8 cellular contexts compared by ENCODE assay signal in the genomic region with DNA sequence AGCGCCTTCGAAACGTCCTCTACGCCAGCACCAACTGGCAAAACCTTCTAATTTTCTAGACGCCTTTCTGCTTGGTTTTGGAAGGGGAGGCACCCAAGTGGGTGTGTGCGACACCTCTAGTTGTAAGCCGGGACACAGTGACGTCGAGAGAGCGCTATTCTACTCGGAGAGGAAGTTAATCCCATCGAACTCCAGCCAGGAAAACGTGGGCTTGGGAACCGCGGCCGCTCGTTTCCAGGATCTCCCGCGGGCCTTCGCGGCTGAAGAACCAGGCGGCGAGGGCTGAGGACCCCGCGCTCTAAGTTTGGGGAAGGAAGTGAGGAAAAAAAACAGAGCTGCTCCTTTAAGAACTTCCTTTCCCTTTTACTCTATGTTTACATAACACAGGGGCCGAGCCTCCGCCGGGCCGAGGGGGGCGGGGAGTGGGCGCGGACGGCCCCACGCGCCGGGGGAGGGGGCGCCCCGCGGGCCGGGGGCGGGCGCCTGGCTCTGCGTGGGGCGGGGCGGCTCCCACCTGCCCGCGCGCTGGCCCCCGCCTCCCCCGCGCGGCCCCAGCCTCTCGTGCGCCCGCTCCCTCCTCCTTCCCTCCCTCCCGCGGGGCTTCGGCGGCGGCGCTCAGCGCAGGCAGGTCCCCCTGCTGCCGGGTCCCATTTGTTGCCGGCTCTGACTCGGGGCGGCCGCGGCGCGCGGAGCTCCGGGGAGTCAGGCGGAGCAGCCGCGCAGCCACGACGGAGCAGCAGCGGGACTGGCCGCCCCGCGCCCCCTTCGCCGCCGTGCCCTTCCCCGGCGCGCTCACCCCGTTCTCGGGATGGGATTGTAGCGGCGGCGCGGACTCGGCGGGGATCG. TPM values are rescaled to one million over a fixed set of nuclear protein-coding genes. Genes with fewer than 3 reads are reported as not detected.
DNase-seq lines count a peak whose midpoint lies in the region; ATAC-seq and TF ChIP-seq lines count a peak whose summit lies in the region.

A gene with protein sequence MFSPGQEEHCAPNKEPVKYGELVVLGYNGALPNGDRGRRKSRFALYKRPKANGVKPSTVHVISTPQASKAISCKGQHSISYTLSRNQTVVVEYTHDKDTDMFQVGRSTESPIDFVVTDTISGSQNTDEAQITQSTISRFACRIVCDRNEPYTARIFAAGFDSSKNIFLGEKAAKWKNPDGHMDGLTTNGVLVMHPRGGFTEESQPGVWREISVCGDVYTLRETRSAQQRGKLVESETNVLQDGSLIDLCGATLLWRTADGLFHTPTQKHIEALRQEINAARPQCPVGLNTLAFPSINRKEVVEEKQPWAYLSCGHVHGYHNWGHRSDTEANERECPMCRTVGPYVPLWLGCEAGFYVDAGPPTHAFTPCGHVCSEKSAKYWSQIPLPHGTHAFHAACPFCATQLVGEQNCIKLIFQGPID (plus strand): TSS at position 647 of the 846 bp plus-strand sequence. CDS start 250 bp downstream, outside the sequence.

- H3K36me3 ChIP-seq in SJCRH30 (no peaks in the 10 kb centered on the region), neuron (ENCODE audit: insufficient read depth, low read length) (no peaks in the 10 kb centered on the region), stomach smooth muscle (ENCODE audit: control insufficient read depth in 2 of 2, insufficient read depth in 2 of 2, low read length in 2 of 2) (no peaks in the 10 kb centered on the region)

- H3K27me3 ChIP-seq in SJCRH30 (no peaks in the 10 kb centered on the region), foreskin keratinocyte (peaks cover 92% of the 10 kb centered on the region), neuron (ENCODE audit: insufficient read depth, low read length) (no peaks in the 10 kb centered on the region), stomach smooth muscle (ENCODE audit: control insufficient read depth in 1 of 2, insufficient read depth in 2 of 2, low read length in 2 of 2) (no peaks in the 10 kb centered on the region)

- no peaks in the 10 kb centered on the region for H3K9me3 ChIP-seq in SJCRH30 (replicated peaks)
- H3K9me3 ChIP-seq in neuron (ENCODE audit: low read length) = no peaks in the 10 kb centered on the region
- H3K9me3 ChIP-seq in stomach smooth muscle (ENCODE audit: control insufficient read depth in 2 of 2, low read length in 2 of 2) = no peaks in the 10 kb centered on the region

- H3K4me3 ChIP-seq in LNCaP clone FGC (ENCODE audit: low read depth, low read length) (peak within 1 kb of the TSS; percentile 69), SJCRH30 (peak within 1 kb of the TSS; percentile 86), neuron (ENCODE audit: low read length) (peak within 1 kb of the TSS; percentile 79), stomach smooth muscle (ENCODE audit: low read length in 2 of 2) (peak within 1 kb of the TSS; percentile 81 to 91)

- H3K9ac ChIP-seq in stomach smooth muscle (ENCODE audit: low read length in 2 of 2) = peak within 1 kb of the TSS; percentile 60 to 71

- ATAC-seq in GM21786 (IDR thresholded peaks at IDR 0.05; ENCODE audit: unreplicated experiment) = peak; percentile 60
- ATAC-seq in foreskin keratinocyte = peak; percentile 81

- peak within 1 kb of the TSS; percentile 43 for H3K27ac ChIP-seq in SJCRH30
- no peak within 1 kb of the TSS for H3K27ac ChIP-seq in foreskin keratinocyte
- peak within 1 kb of the TSS; percentile 53 for H3K27ac ChIP-seq in stomach smooth muscle (ENCODE audit: low read length)

- DNase-seq in DMS114 treated with DMSO at 0.1 percent for 48 hours (lab: John Stamatoyannopoulos, UW; ENCODE audit: unreplicated experiment) (peak; percentile 43), LNCaP clone FGC (ENCODE audit: low read depth) (no peak), SJCRH30 (peak; percentile 76 to 77), foreskin keratinocyte (no peak)
- DNase-seq in activated naive CD4-positive, alpha-beta T cell (lab: John Stamatoyannopoulos, UW) = peak; percentile 26 to 82 (median 48)

- H3K4me1 ChIP-seq in SJCRH30 (no peaks in the 10 kb centered on the region), foreskin keratinocyte (no peaks in the 10 kb centered on the region), neuron (ENCODE audit: insufficient read depth, low read length) (peaks cover 14% of the 10 kb centered on the region), stomach smooth muscle (ENCODE audit: control insufficient read depth, insufficient read depth, low read length) (peaks cover 4% of the 10 kb centered on the region)

- TF ChIP-seq CTCF in LNCaP clone FGC (IDR thresholded peaks at IDR 0.05; ENCODE audit: control insufficient read depth, extremely low read depth, insufficient read depth) (peak; percentile 35), foreskin keratinocyte (conservative IDR thresholded peaks at IDR 0.05) (peak; percentile 20)

- peak within 1 kb of the TSS; percentile 96 for H2AFZ ChIP-seq in neuron (ENCODE audit: low read depth, low read length)

RNA-seq across cellular contexts. Expression of the gene that starts here (rescaled TPM):
- 7.9 and 9.3 TPM in 2 replicates for total RNA-seq in SJCRH30 (2014; rRNA removed; shearing (Covaris generic))
- 0.14 TPM in 1 of 2 replicates, not detected in the other for total RNA-seq in foreskin keratinocyte
- polyA plus RNA-seq in foreskin keratinocyte = 0.04 TPM in 1 of 2 replicates, not detected in the other

Comparison
In these comparisons a context has a peak if more than half of its experiments do, and no peak if none do; other contexts are left out.
1. Peak in ATAC-seq in foreskin keratinocyte; RNA of the gene not detected or under 1 TPM.
2. DNase-seq: peak in DMS114 treated with DMSO at 0.1 percent for 48 hours (single experiment), SJCRH30 (2 of 2) and activated naive CD4-positive, alpha-beta T cell (4 of 4); none in LNCaP clone FGC (single experiment) and foreskin keratinocyte (0 of 2).
3. Peak in every context shown above with its lines, with median percentiles within 50 percentile points of each other: H3K4me3 ChIP-seq.